ENCODE assay signal across 18 cellular contexts in genomic region chr2:236295481-236295880, GRCh38. TPM values are rescaled to one million over a fixed set of nuclear protein-coding genes. Genes with fewer than 3 reads are reported as not detected.
DNase-seq lines count a peak whose midpoint lies in the region; ATAC-seq and TF ChIP-seq lines count a peak whose summit lies in the region.
"Had no signal": no experiment of that assay in that cellular context is flagged by ENCODE, and none has a peak within 500 bp of the region (broad histone marks: within the 10 kb centered on the region; RNA-seq: fewer than 3 reads in every experiment).

No MANE protein-coding gene starts in this region.

- 0 out of 2 replicates have a peak, but pooled peaks cover 2% of the 10 kb centered on the region for H3K9me3 Mint-ChIP-seq in WTC11
- H3K9me3 Mint-ChIP-seq: CD4-positive, alpha-beta T cell; CD8-positive, alpha-beta T cell had no signal

- no peaks in the 10 kb centered on the region for H3K36me3 Mint-ChIP-seq in WTC11
- H3K36me3 Mint-ChIP-seq: CD8-positive, alpha-beta T cell had no signal

- DNase-seq in activated effector memory CD4-positive, alpha-beta T cell treated with anti-CD3 and anti-CD28 coated beads, Interleukin-2, amount 50 U/mL, for 16 hours: peak; percentile 37
- no peak for DNase-seq in activated effector memory CD4-positive, alpha-beta T cell treated with Interleukin-2 at 50 U/mL for 16 hours
- DNase-seq in coronary artery (ENCODE audit: low spot score) (peak; percentile 8), vagina (ENCODE audit: extremely low spot score in 2 of 2) (peak; percentile 13 to 22), WTC11 (ENCODE audit: low spot score) (no peak)
- DNase-seq: AML-193; Caco-2; Calu3; CD4-positive, alpha-beta T cell; CD8-positive, alpha-beta T cell; DMS79 treated with DMSO at 0.1 percent for 48 hours; GF-D8 had no signal

- H3K27ac Mint-ChIP-seq in WTC11: no peak overlapping the region
- H3K27ac Mint-ChIP-seq: B cell; CD4-positive, alpha-beta T cell; CD8-positive, alpha-beta T cell had no signal

- CTCF ChIA-PET in WTC11 (lab: Charles Lee): interaction anchor here (0.6 kb wide), 1 partner anchor 215 kb away, joined by 3 read pairs; no protein-coding TSS in a partner anchor

- TF ChIP-seq POLR2A in vagina (IDR thresholded peaks at IDR 0.05): no peak

- H3K27ac ChIP-seq in coronary artery: no peak overlapping the region
- H3K27ac ChIP-seq in vagina: no peak overlapping the region
- H3K27ac ChIP-seq: 22Rv1; A549; BLaER1 treated with 17β-estradiol and CSF1 and Interleukin-3, amounts not matched to agents 10 nM and 100 nM; C4-2B had no signal

- TF ChIP-seq CTCF in coronary artery (IDR thresholded peaks at IDR 0.05) (no peak), vagina (IDR thresholded peaks at IDR 0.05) (no peak), WTC11 (IDR thresholded peaks at IDR 0.05) (no peak)

- H3K4me3 Mint-ChIP-seq in WTC11: no peak overlapping the region
- H3K4me3 Mint-ChIP-seq: B cell; CD4-positive, alpha-beta T cell; CD8-positive, alpha-beta T cell had no signal

- no peak overlapping the region for H3K4me3 ChIP-seq in coronary artery
- no peak overlapping the region for H3K4me3 ChIP-seq in vagina
- H3K4me3 ChIP-seq: A549; BLaER1 treated with 17β-estradiol and CSF1 and Interleukin-3, amounts not matched to agents 10 nM and 100 nM had no signal

- H3K36me3 ChIP-seq in vagina: no peaks in the 10 kb centered on the region
- H3K36me3 ChIP-seq: BLaER1 treated with 17β-estradiol and CSF1 and Interleukin-3, amounts not matched to agents 10 nM and 100 nM had no signal

- no peaks in the 10 kb centered on the region for H3K27me3 Mint-ChIP-seq in WTC11 (ENCODE audit: low read depth)

- no peaks in the 10 kb centered on the region for H3K27me3 ChIP-seq in vagina
- H3K27me3 ChIP-seq: BLaER1 treated with 17β-estradiol and CSF1 and Interleukin-3, amounts not matched to agents 10 nM and 100 nM had no signal

- intact Hi-C loops in vagina (cut with DNase I): no loop called here

- POLR2A ChIA-PET in WTC11 (lab: Charles Lee): no interaction called here

- no peaks in the 10 kb centered on the region for H3K9me3 ChIP-seq in vagina
- H3K9me3 ChIP-seq: A549, Caco-2 had no signal

- H3K4me1 Mint-ChIP-seq in WTC11: no peaks in the 10 kb centered on the region
- H3K4me1 Mint-ChIP-seq: B cell had no signal

- no peak for ATAC-seq in WTC11
- ATAC-seq: A549; CD8-positive, alpha-beta T cell had no signal

- H3K4me1 ChIP-seq in vagina: no peaks in the 10 kb centered on the region
- H3K4me1 ChIP-seq: A549, Caco-2 had no signal

TF ChIP-seq in WTC11, 78 proteins besides CTCF, POLR2A, EP300 and RAD21 (continues in another document):
- TF ChIP-seq ZBTB43 (CRISPR knock-in tag; IDR thresholded peaks at IDR 0.05): no peak
- TF ChIP-seq GRHL2 (CRISPR knock-in tag; IDR thresholded peaks at IDR 0.05; ENCODE audit: insufficient replicate concordance, severe bottlenecking): no peak
- TF ChIP-seq HMGXB4 (CRISPR knock-in tag; IDR thresholded peaks at IDR 0.05): no peak
- no peak for TF ChIP-seq PRDM15 (CRISPR knock-in tag; IDR thresholded peaks at IDR 0.05)
- no peak for TF ChIP-seq ZNF219 (CRISPR knock-in tag; IDR thresholded peaks at IDR 0.05; ENCODE audit: borderline replicate concordance)
- TF ChIP-seq PREB (CRISPR knock-in tag; IDR thresholded peaks at IDR 0.05; ENCODE audit: borderline replicate concordance): no peak
- TF ChIP-seq ZNF532 (CRISPR knock-in tag; IDR thresholded peaks at IDR 0.05; ENCODE audit: borderline replicate concordance): no peak
- TF ChIP-seq ZBTB21 (CRISPR knock-in tag; IDR thresholded peaks at IDR 0.05; ENCODE audit: borderline replicate concordance): no peak

RNA-seq across cellular contexts. Expression of gene ASB18, which starts 31.3 kb away (rescaled TPM):
- total RNA-seq in vagina (not detected), WTC11 (2021) (not detected in 3 replicates)
- total RNA-seq: A172; B cell; Caco-2; Calu3; CD4-positive, alpha-beta T cell; CD8-positive, alpha-beta T cell had no signal

Comparison
In these comparisons a context has a peak if more than half of its experiments do, and no peak if none do; other contexts are left out.
1. DNase-seq: peak in activated effector memory CD4-positive, alpha-beta T cell treated with anti-CD3 and anti-CD28 coated beads, Interleukin-2, amount 50 U/mL, for 16 hours (single experiment), coronary artery (single experiment) and vagina (2 of 2); none in activated effector memory CD4-positive, alpha-beta T cell treated with Interleukin-2 at 50 U/mL for 16 hours (single experiment) and WTC11 (single experiment).